In genomic region chr12:104986022-104986941, GRCh38 we compare ENCODE assay signal across 1 cellular context.
TF ChIP-seq lines count a peak whose summit lies in the region.

Gene NOPCHAP1, plus strand, starts transcription at chr12:104986316. Its CDS starts 37 bp downstream, at chr12:104986353.

TF ChIP-seq in HepG2, 621 proteins besides CTCF, POLR2A, EP300 and RAD21 (continued from another document and continues in another):
- TF ChIP-seq MNT (IDR thresholded peaks at IDR 0.05) = peak; percentile 40
- no peak for TF ChIP-seq SIN3B (IDR thresholded peaks at IDR 0.05; ENCODE audit: low read length)
- TF ChIP-seq PHF20 (CRISPR knock-in tag; IDR thresholded peaks at IDR 0.05) = peak; percentile 75
- peak; percentile 52; the same call in 1 of the 2 replicates for TF ChIP-seq ZNF800 (CRISPR knock-in tag; IDR thresholded peaks at IDR 0.05)
- no peak for TF ChIP-seq DDIT3 (CRISPR knock-in tag; IDR thresholded peaks at IDR 0.05)
- no peak for TF ChIP-seq ZBTB33 (CRISPR knock-in tag; IDR thresholded peaks at IDR 0.05)
- no peak for TF ChIP-seq KLF12 (CRISPR knock-in tag; IDR thresholded peaks at IDR 0.05; ENCODE audit: borderline replicate concordance)
- no peak for TF ChIP-seq SATB2 (CRISPR knock-in tag; IDR thresholded peaks at IDR 0.05)
- no peak for TF ChIP-seq ZNF318 (CRISPR knock-in tag; IDR thresholded peaks at IDR 0.05)
- TF ChIP-seq TBP (CRISPR knock-in tag; IDR thresholded peaks at IDR 0.05) = no peak
- TF ChIP-seq TMF1 (CRISPR knock-in tag; IDR thresholded peaks at IDR 0.05; ENCODE audit: low read depth) = no peak
- TF ChIP-seq NFE2 (CRISPR knock-in tag; IDR thresholded peaks at IDR 0.05) = no peak
- no peak; the same call in 1 of the 2 replicates for TF ChIP-seq GMEB1 (CRISPR knock-in tag; IDR thresholded peaks at IDR 0.05; ENCODE audit: borderline replicate concordance)
- TF ChIP-seq HMGA1 (CRISPR knock-in tag; conservative IDR thresholded peaks at IDR 0.05) = no peak
- no peak for TF ChIP-seq ZNF878 (CRISPR knock-in tag; IDR thresholded peaks at IDR 0.05)
- TF ChIP-seq RNF2 (conservative IDR thresholded peaks at IDR 0.05; ENCODE audit: low read depth) = no peak
- TF ChIP-seq HOXA7 (CRISPR knock-in tag; IDR thresholded peaks at IDR 0.05) = no peak
- TF ChIP-seq KDM1A (CRISPR knock-in tag; IDR thresholded peaks at IDR 0.05) = no peak
- no peak for TF ChIP-seq BRF2 (CRISPR knock-in tag; IDR thresholded peaks at IDR 0.05)
- no peak for TF ChIP-seq CENPX (CRISPR knock-in tag; IDR thresholded peaks at IDR 0.05)
- TF ChIP-seq SP1 (IDR thresholded peaks at IDR 0.05) = no peak
- TF ChIP-seq SP1 (CRISPR knock-in tag; IDR thresholded peaks at IDR 0.05) = peak; percentile 78
- TF ChIP-seq BORCS8-MEF2B (CRISPR knock-in tag; IDR thresholded peaks at IDR 0.05) = peak; percentile 64; the same call in 1 of the 2 replicates
- peak; percentile 54 for TF ChIP-seq RBM39 (IDR thresholded peaks at IDR 0.05; ENCODE audit: low read depth, low read length, poor library complexity, severe bottlenecking)
- no peak for TF ChIP-seq CBX2 (IDR thresholded peaks at IDR 0.05; ENCODE audit: low read depth, low read length)
- TF ChIP-seq CBX2 (CRISPR knock-in tag; IDR thresholded peaks at IDR 0.05; ENCODE audit: low read depth) = no peak
- TF ChIP-seq RORA (CRISPR knock-in tag; IDR thresholded peaks at IDR 0.05) = no peak
- TF ChIP-seq EZH2 (conservative IDR thresholded peaks at IDR 0.05; ENCODE audit: low read depth, low read length) = no peak
- TF ChIP-seq GMEB2 (CRISPR knock-in tag; IDR thresholded peaks at IDR 0.05; ENCODE audit: low read depth) = no peak
- no peak for TF ChIP-seq ZNF253 (CRISPR knock-in tag; IDR thresholded peaks at IDR 0.05; ENCODE audit: borderline replicate concordance)
- 0 out of 2 replicates have a peak, but pooled peaks have one; percentile 30 for TF ChIP-seq ZNF205 (CRISPR knock-in tag; IDR thresholded peaks at IDR 0.05)
- no peak for TF ChIP-seq ZMYM3 (CRISPR knock-in tag; IDR thresholded peaks at IDR 0.05)
- TF ChIP-seq CC2D1A (CRISPR knock-in tag; IDR thresholded peaks at IDR 0.05) = no peak
- TF ChIP-seq NFKB2 (CRISPR knock-in tag; IDR thresholded peaks at IDR 0.05; ENCODE audit: borderline replicate concordance) = peak; percentile 81; the same call in 1 of the 2 replicates
- TF ChIP-seq ZNF530 (CRISPR knock-in tag; IDR thresholded peaks at IDR 0.05; ENCODE audit: low read depth) = no peak
- no peak; the same call in 1 of the 2 replicates for TF ChIP-seq NR0B2 (CRISPR knock-in tag; IDR thresholded peaks at IDR 0.05)
- no peak for TF ChIP-seq ZNF770 (CRISPR knock-in tag; IDR thresholded peaks at IDR 0.05)
- TF ChIP-seq ZNF879 (CRISPR knock-in tag; IDR thresholded peaks at IDR 0.05) = no peak
